In genomic region chr4:128863314-128864075, GRCh38 we compare ENCODE assay signal across 8 cellular contexts.
DNase-seq lines count a peak whose midpoint lies in the region; ATAC-seq, FAIRE-seq and TF ChIP-seq lines count a peak whose summit lies in the region.

No MANE protein-coding gene starts in this region.

- peak; percentile 83 for TF ChIP-seq CTCF in AG09319 (IDR thresholded peaks at IDR 0.05; ENCODE audit: low read depth, low read length)

- peak; percentile 52 for DNase-seq in AG09319 (ENCODE audit: extremely low read depth, low read depth)
- no peak for DNase-seq in GM19239 (ENCODE audit: insufficient read length, low spot score)
- peak; percentile 5 for DNase-seq in NCI-H1417 treated with DMSO at 0.1 percent for 48 hours (lab: John Stamatoyannopoulos, UW)
- peak; percentile 41 for DNase-seq in UCSD-AML1 (lab: John Stamatoyannopoulos, UW; ENCODE audit: unreplicated experiment)
- peak; percentile 49 for DNase-seq in brain pericyte (ENCODE audit: low read depth, low spot score)
- DNase-seq in iPS-NIHi7 (ENCODE audit: extremely low spot score) = peak; percentile 85
- DNase-seq in stimulated activated CD4-positive, alpha-beta T cell treated with anti-CD3 and anti-CD28 coated beads, Interleukin-12 subunit alpha, Interleukin-12 subunit beta, amount 100 ng/mL, for 48 hours (ENCODE audit: low read depth in 2 of 3, low spot score in 1 of 3) = peak; percentile 8 to 71 (median 48)

- no peak for ATAC-seq in GM18861 (IDR thresholded peaks at IDR 0.05; ENCODE audit: unreplicated experiment)

- peak; percentile 74 for FAIRE-seq in GM19239 (lab: Jason Lieb, UNC)
